8 cellular contexts compared by ENCODE assay signal in the genomic region with DNA sequence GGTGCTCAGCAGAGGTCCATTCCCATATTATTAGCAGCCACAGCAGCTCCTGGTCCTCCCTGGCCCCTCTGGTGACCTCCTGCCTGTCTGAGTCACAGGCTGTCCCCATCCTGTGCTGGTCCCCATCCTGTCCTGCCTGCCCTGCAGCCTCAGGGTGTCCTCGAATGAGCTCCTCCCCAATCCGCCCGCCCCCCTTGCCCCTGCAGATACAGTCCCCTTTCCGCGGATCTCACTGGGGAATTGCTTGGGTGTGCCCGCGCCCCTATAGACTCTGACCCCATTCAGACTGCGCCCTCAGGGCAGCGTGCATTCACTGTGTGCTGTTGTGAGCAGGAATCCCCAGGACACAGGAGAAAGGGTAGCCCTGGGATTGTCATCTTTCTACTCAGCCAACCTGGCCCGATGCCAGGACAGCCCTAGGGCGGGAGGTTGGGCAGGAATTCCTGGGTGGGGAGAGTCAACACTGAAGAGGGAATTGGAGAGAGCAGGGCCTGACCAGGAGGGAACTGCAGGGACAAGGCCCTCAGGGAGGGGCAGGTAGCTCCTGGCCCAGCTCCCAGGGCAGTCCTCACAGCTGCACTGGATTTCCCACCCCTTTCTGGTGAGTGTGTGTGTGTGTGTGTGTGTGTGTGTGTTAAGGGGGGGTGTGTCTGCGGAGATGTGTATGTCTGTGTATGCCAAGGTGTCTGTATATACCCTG. TPM values are rescaled to one million over a fixed set of nuclear protein-coding genes. Genes with fewer than 3 reads are reported as not detected.
A peak's percentile ranks its signal among the peaks of the same experiment; 100 is the strongest.
DNase-seq lines count a peak whose midpoint lies in the region; ATAC-seq lines count a peak whose summit lies in the region.

No MANE protein-coding gene starts in this region.

- no peaks in the 10 kb centered on the region for H3K9me3 ChIP-seq in mucosa of stomach (ENCODE audit: control insufficient read depth, low read length)

- H3K9ac ChIP-seq in mucosa of stomach (ENCODE audit: low read length), result peak overlapping the region; percentile 14

- H3K27me3 Mint-ChIP-seq in central memory CD8-positive, alpha-beta T cell, result peaks cover 18% of the 10 kb centered on the region

- no peaks in the 10 kb centered on the region for H3K36me3 Mint-ChIP-seq in central memory CD8-positive, alpha-beta T cell (ENCODE audit: insufficient read depth)

- peak overlapping the region; percentile 1 for H3K27ac Mint-ChIP-seq in central memory CD8-positive, alpha-beta T cell (ENCODE audit: low read depth)

- H3K4me1 ChIP-seq in mucosa of stomach (ENCODE audit: control insufficient read depth, insufficient read depth, low read length), result peaks cover 34% of the 10 kb centered on the region

- H3K9me3 Mint-ChIP-seq in central memory CD8-positive, alpha-beta T cell, result peaks cover 2% of the 10 kb centered on the region

- no peaks in the 10 kb centered on the region for H3K4me1 Mint-ChIP-seq in central memory CD8-positive, alpha-beta T cell

- no peaks in the 10 kb centered on the region for H3K36me3 ChIP-seq in mucosa of stomach (ENCODE audit: control insufficient read depth, insufficient read depth, low read length)

- ATAC-seq in central memory CD8-positive, alpha-beta T cell (replicated peaks; ENCODE audit: extremely low read depth, poor library complexity, severe bottlenecking), result no peak
- no peak for ATAC-seq in HG02610 (IDR thresholded peaks at IDR 0.05; ENCODE audit: unreplicated experiment)

- H3K4me3 Mint-ChIP-seq in central memory CD8-positive, alpha-beta T cell, result no peak overlapping the region

- H3K4me3 ChIP-seq in mucosa of stomach (ENCODE audit: low read length), result no peak overlapping the region

- DNase-seq in Daoy (ENCODE audit: low read depth) (peak; percentile 92), NCI-H2196 treated with DMSO at 0.1 percent for 48 hours (lab: John Stamatoyannopoulos, UW; ENCODE audit: unreplicated experiment) (peak; percentile 96), KG1 (lab: John Stamatoyannopoulos, UW) (no peak), ecto neural progenitor cell (ENCODE audit: low spot score) (no peak), germinal center (ENCODE audit: low spot score) (no peak)
- DNase-seq in central memory CD8-positive, alpha-beta T cell (ENCODE audit: low spot score in 2 of 2), result no peak

- no peaks in the 10 kb centered on the region for H3K27me3 ChIP-seq in mucosa of stomach (ENCODE audit: control insufficient read depth, insufficient read depth, low read length)

RNA-seq across cellular contexts. Expression of a gene that starts 1.1 kb away (rescaled TPM):
- total RNA-seq in Daoy (2014; rRNA removed; shearing (Covaris generic)), result not detected in 2 replicates

RNA-seq across cellular contexts. Expression of a gene that starts 12.5 kb away (rescaled TPM):
- total RNA-seq in Daoy (2014; rRNA removed; shearing (Covaris generic)), result not detected in 2 replicates

Comparison
In these comparisons a context has a peak if more than half of its experiments do, and no peak if none do; other contexts are left out.
1. DNase-seq: peak in Daoy (single experiment) and NCI-H2196 treated with DMSO at 0.1 percent for 48 hours (single experiment); none in central memory CD8-positive, alpha-beta T cell (0 of 2), KG1 (single experiment), ecto neural progenitor cell (single experiment) and germinal center (single experiment).